Comparison of ENCODE assay signal across 8 cellular contexts in genomic region chr17:49495842-49496182, GRCh38. TPM values are rescaled to one million over a fixed set of nuclear protein-coding genes. Genes with fewer than 3 reads are reported as not detected.
DNase-seq lines count a peak whose midpoint lies in the region; ATAC-seq, FAIRE-seq and TF ChIP-seq lines count a peak whose summit lies in the region.

No MANE protein-coding gene starts in this region.

- no peak for FAIRE-seq in endothelial cell of umbilical vein (lab: Jason Lieb, UNC)

- dilution Hi-C loops in endothelial cell of umbilical vein (cut with MboI; ENCODE audit: extremely low pct_ligation_motif_present, low sequenced_read_pairs): no loop called here

- DNase-seq in Caco-2 (peak in 1 of 2 experiments; percentile 35), PC-3 (no peak), endothelial cell of umbilical vein (ENCODE audit: low read depth, low spot score) (no peak), neuronal stem cell (ENCODE audit: low spot score) (peak; percentile 24), NCI-H2081 treated with DMSO at 0.1 percent for 48 hours (lab: John Stamatoyannopoulos, UW) (no peak), foreskin melanocyte (no peak)
- no peak for DNase-seq in effector CD4-positive, alpha-beta T cell

- H3K27ac ChIP-seq in PC-3 (ENCODE audit: low read length) (no peak overlapping the region), endothelial cell of umbilical vein (ENCODE audit: insufficient read depth, low read depth, low read length) (no peak overlapping the region), neuronal stem cell (replicated peaks; ENCODE audit: low read length) (no peak overlapping the region)

- H3K36me3 ChIP-seq in Caco-2 (ENCODE audit: control insufficient read depth, insufficient read depth, low read length) (no peaks in the 10 kb centered on the region), PC-3 (ENCODE audit: low read depth, low read length) (no peaks in the 10 kb centered on the region), endothelial cell of umbilical vein (ENCODE audit: control insufficient read depth in 2 of 2, extremely low read depth in 1 of 2, insufficient read depth in 2 of 2, low read length in 2 of 2) (no peaks in the 10 kb centered on the region), neuronal stem cell (replicated peaks in 1 of 2; ENCODE audit: control insufficient read depth in 2 of 2, insufficient read depth in 2 of 2, low read length in 2 of 2) (no peaks in the 10 kb centered on the region)

- BruUV-seq in Caco-2 (replicated peaks; lab: Mats Ljungman, UMichigan) (no TSS peak), PC-3 (replicated peaks; lab: Mats Ljungman, UMichigan) (no TSS peak), endothelial cell of umbilical vein (replicated peaks; lab: Mats Ljungman, UMichigan) (no TSS peak)

- peak overlapping the region; percentile 91 for H2BK15ac ChIP-seq in neuronal stem cell (ENCODE audit: low read length)

- H2AFZ ChIP-seq in PC-3 (ENCODE audit: low read length): 0 out of 2 replicates have a peak overlapping the region, but pooled peaks have one; percentile 48
- H2AFZ ChIP-seq in endothelial cell of umbilical vein (ENCODE audit: low read depth, low read length): no peak overlapping the region
- peak overlapping the region; percentile 93 for H2AFZ ChIP-seq in neuronal stem cell (ENCODE audit: low read length)

- POLR2A ChIA-PET in Caco-2 (lab: Charles Lee) (no interaction called here), PC-3 (lab: Charles Lee; ENCODE audit: unreplicated experiment) (no interaction called here), endothelial cell of umbilical vein (lab: Charles Lee) (no interaction called here)

- CTCF ChIA-PET in Caco-2 (lab: Charles Lee) (interaction anchor here (0.6 to 4.2 kb wide), 23 partner anchors 7 to 991 kb away, joined by 3 to 91 read pairs (median 6); partner anchors contain the start of genes PHB1 and SPOP), PC-3 (lab: Charles Lee) (interaction anchor here (0.5 to 1.3 kb wide), 4 partner anchors 45 to 117 kb away, joined by 3 to 7 read pairs (median 5); no protein-coding TSS in a partner anchor), endothelial cell of umbilical vein (lab: Charles Lee) (interaction anchor here (0.6 to 3.0 kb wide), 24 partner anchors 8 to 95 kb away, joined by 3 to 30 read pairs (median 4); partner anchors contain the start of gene PHB1)

- no peaks in the 10 kb centered on the region for H3K9me1 ChIP-seq in endothelial cell of umbilical vein (replicated peaks; ENCODE audit: control insufficient read depth, extremely low read depth, insufficient read depth, low read length)

- peaks cover 27% of the 10 kb centered on the region for H3K4me1 ChIP-seq in Caco-2
- peaks cover 16% of the 10 kb centered on the region for H3K4me1 ChIP-seq in PC-3 (ENCODE audit: insufficient read depth, low read length)
- peaks cover 10% of the 10 kb centered on the region for H3K4me1 ChIP-seq in endothelial cell of umbilical vein (ENCODE audit: control insufficient read depth, extremely low read depth, insufficient read depth, low read length)
- peaks cover 12 to 15% of the 10 kb centered on the region in 2 donors for H3K4me1 ChIP-seq in neuronal stem cell (ENCODE audit: control insufficient read depth in 2 of 2, insufficient read depth in 1 of 2, low read depth in 1 of 2, low read length in 2 of 2)

- H4K8ac ChIP-seq in neuronal stem cell (ENCODE audit: low read depth, low read length): no peak overlapping the region

- no peak for TF ChIP-seq POLR2A in endothelial cell of umbilical vein (IDR thresholded peaks at IDR 0.05; ENCODE audit: low read depth, low read length)

- H3K79me1 ChIP-seq in neuronal stem cell (ENCODE audit: low read depth, low read length): peaks cover 2% of the 10 kb centered on the region

- peak overlapping the region; percentile 65 for H2BK120ac ChIP-seq in neuronal stem cell (ENCODE audit: low read depth, low read length)

- peak overlapping the region; percentile 67 for H3K4me3 Mint-ChIP-seq in Caco-2 (ENCODE audit: unreplicated experiment)

- ATAC-seq in PC-3: no peak
- no peak for ATAC-seq in HG02571 (IDR thresholded peaks at IDR 0.05; ENCODE audit: unreplicated experiment)

- H3K9me2 ChIP-seq in PC-3 (replicated peaks; ENCODE audit: low read length): no peaks in the 10 kb centered on the region

- intact Hi-C loops in Caco-2 (cut with micrococcal nuclease; ENCODE audit: unreplicated experiment) (loop anchor here (1.0 to 5.0 kb wide), 4 partner anchors 53 to 181 kb away; partner anchors contain the start of gene SPOP), PC-3 (cut with micrococcal nuclease) (loop anchor here (1.0 kb wide), 1 partner anchor 60 kb away; no protein-coding TSS in a partner anchor), endothelial cell of umbilical vein (cut with micrococcal nuclease) (loop anchor here (1.0 kb wide), 1 partner anchor 60 kb away; no protein-coding TSS in a partner anchor)

- peak overlapping the region; percentile 97 for H3K14ac ChIP-seq in neuronal stem cell (ENCODE audit: low read length)

- H3K9ac ChIP-seq in PC-3 (ENCODE audit: low read length) (no peak overlapping the region), endothelial cell of umbilical vein (replicated peaks; ENCODE audit: extremely low read depth, insufficient read depth, low read length) (no peak overlapping the region), neuronal stem cell (ENCODE audit: low read depth, low read length, poor library complexity) (peak overlapping the region; percentile 86)

- no peak overlapping the region for H3K4ac ChIP-seq in neuronal stem cell (ENCODE audit: low read length)

- H4K91ac ChIP-seq in neuronal stem cell (ENCODE audit: low read depth, low read length, poor library complexity): no peak overlapping the region

- TF ChIP-seq CTCF in Caco-2 (IDR thresholded peaks at IDR 0.05; ENCODE audit: insufficient read depth in 1 of 2, low read depth in 1 of 2, low read length in 1 of 2, severe bottlenecking in 1 of 2, unreplicated experiment in 1 of 2): no peak
- TF ChIP-seq CTCF in PC-3 (conservative IDR thresholded peaks at IDR 0.05; ENCODE audit: low read depth, low read length): no peak
- no peak for TF ChIP-seq CTCF in endothelial cell of umbilical vein (IDR thresholded peaks at IDR 0.05; ENCODE audit: extremely low read depth in 1 of 2, insufficient read depth in 1 of 2, low read depth in 1 of 2, low read length in 2 of 2)

- H3K4me3 ChIP-seq in Caco-2 (ENCODE audit: low read depth, low read length): peak overlapping the region; percentile 34; the same call in 1 of the 2 replicates
- peak overlapping the region; percentile 55; the same call in 1 of the 2 replicates for H3K4me3 ChIP-seq in PC-3 (ENCODE audit: low read length)
- H3K4me3 ChIP-seq in endothelial cell of umbilical vein (replicated peaks in 1 of 3; ENCODE audit: insufficient read depth in 1 of 3, low read depth in 1 of 3, low read length in 3 of 3): no peak overlapping the region
- H3K4me3 ChIP-seq in neuronal stem cell (ENCODE audit: low read length in 2 of 2): peak overlapping the region; percentile 37 to 92

- H2BK5ac ChIP-seq in neuronal stem cell (ENCODE audit: low read length): peak overlapping the region; percentile 45

- peaks cover 14% of the 10 kb centered on the region for H3K4me1 Mint-ChIP-seq in Caco-2 (ENCODE audit: low read depth, unreplicated experiment)

- H3K23ac ChIP-seq in neuronal stem cell (ENCODE audit: low read depth, low read length, poor library complexity): no peak overlapping the region

- H3K79me2 ChIP-seq in PC-3 (ENCODE audit: low read length) (no peaks in the 10 kb centered on the region), endothelial cell of umbilical vein (ENCODE audit: control insufficient read depth, insufficient read depth, low read length) (no peaks in the 10 kb centered on the region)

- H3K9me3 ChIP-seq in Caco-2 (no peaks in the 10 kb centered on the region), PC-3 (ENCODE audit: low read length) (no peaks in the 10 kb centered on the region), endothelial cell of umbilical vein (replicated peaks; ENCODE audit: control insufficient read depth, insufficient read depth, low read length) (no peaks in the 10 kb centered on the region), neuronal stem cell (replicated peaks in 1 of 2; ENCODE audit: control insufficient read depth in 2 of 2, insufficient read depth in 1 of 2, low read depth in 1 of 2, low read length in 2 of 2) (no peaks in the 10 kb centered on the region)

- no CpG with 5 or more reads among the region's 22 CpGs for WGBS in neuronal stem cell (ENCODE audit: extremely low coverage in 2 of 2, insufficient read length in 2 of 2, insufficient replicate concordance in 1 of 2), 2 donors

- peak overlapping the region; percentile 95 for H3K18ac ChIP-seq in neuronal stem cell (ENCODE audit: low read length)

- H3K4me2 ChIP-seq in PC-3 (ENCODE audit: low read length) (peak overlapping the region; percentile 82), endothelial cell of umbilical vein (ENCODE audit: insufficient read depth, low read length) (peak overlapping the region; percentile 37), neuronal stem cell (ENCODE audit: insufficient read depth, low read length, poor library complexity, severe bottlenecking) (peak overlapping the region; percentile 98)

- no peak overlapping the region for H3K27ac Mint-ChIP-seq in Caco-2 (ENCODE audit: unreplicated experiment)

- no peaks in the 10 kb centered on the region for H4K20me1 ChIP-seq in PC-3 (ENCODE audit: low read length)
- no peaks in the 10 kb centered on the region for H4K20me1 ChIP-seq in endothelial cell of umbilical vein (replicated peaks; ENCODE audit: control insufficient read depth, extremely low read depth, insufficient read depth, low read length)

- peaks cover 29% of the 10 kb centered on the region for H3K27me3 ChIP-seq in Caco-2 (replicated peaks; ENCODE audit: control insufficient read depth, insufficient read depth, low read length)
- peaks cover 68% of the 10 kb centered on the region for H3K27me3 ChIP-seq in PC-3 (ENCODE audit: low read length)
- peaks cover 64 to 68% of the 10 kb centered on the region in 2 experiments for H3K27me3 ChIP-seq in endothelial cell of umbilical vein (ENCODE audit: control insufficient read depth in 2 of 2, insufficient read depth in 2 of 2, low read length in 2 of 2)
- H3K27me3 ChIP-seq in neuronal stem cell (ENCODE audit: control insufficient read depth in 3 of 3, insufficient read depth in 3 of 3, low read depth in 1 of 3, low read length in 3 of 3): peaks cover 11 to 91% (median 24%) of the 10 kb centered on the region in 3 experiments

- no peaks in the 10 kb centered on the region for H3K36me3 Mint-ChIP-seq in Caco-2 (ENCODE audit: insufficient read depth, unreplicated experiment)

- H3F3A ChIP-seq in PC-3 (ENCODE audit: low read length, unreplicated experiment): no peaks in the 10 kb centered on the region

- no peaks in the 10 kb centered on the region for H3K9me3 Mint-ChIP-seq in Caco-2 (ENCODE audit: unreplicated experiment)

- H2AK5ac ChIP-seq in neuronal stem cell (ENCODE audit: low read depth, low read length): peak overlapping the region; percentile 94

- H3K27me3 Mint-ChIP-seq in Caco-2 (ENCODE audit: insufficient read depth, unreplicated experiment): peaks cover 62% of the 10 kb centered on the region

- H2BK12ac ChIP-seq in neuronal stem cell (ENCODE audit: low read length): no peak overlapping the region

RNA-seq across cellular contexts. Expression of gene NGFR, which starts 0.7 kb away (rescaled TPM):
- 1.6 and 1.7 TPM in 2 replicates for total RNA-seq in Caco-2 (2022)
- 0.29 TPM in 1 of 2 replicates, not detected in the other for total RNA-seq in PC-3 (2014; rRNA removed)
- not detected in 2 replicates for total RNA-seq in endothelial cell of umbilical vein
- not detected in 2 replicates for polyA plus RNA-seq in endothelial cell of umbilical vein
- not detected in 2 replicates for polyA plus RNA-seq in endothelial cell of umbilical vein (2011; cell fraction: cytosol; rRNA removed)
- 0.06 TPM in 1 of 2 replicates, not detected in the other for polyA plus RNA-seq in endothelial cell of umbilical vein (2011; cell fraction: nucleus; rRNA removed)
- polyA plus RNA-seq in endothelial cell of umbilical vein (2012): not detected in 2 replicates
- polyA minus RNA-seq in endothelial cell of umbilical vein: not detected in 2 replicates
- not detected for polyA minus RNA-seq in endothelial cell of umbilical vein (2011; cell fraction: cytosol; rRNA and poly(A)+ RNA removed)
- polyA minus RNA-seq in endothelial cell of umbilical vein (2011; cell fraction: nucleus; rRNA and poly(A)+ RNA removed): not detected in 2 replicates
- 29.4 TPM for polyA plus RNA-seq in neuronal stem cell (2013, experiment 1 of 2)
- 29.5 TPM for polyA plus RNA-seq in neuronal stem cell (2013, experiment 2 of 2)

Comparison
In these comparisons a context has a peak if more than half of its experiments do, and no peak if none do; other contexts are left out.
1. H3K4me3 ChIP-seq: peak in Caco-2 (single experiment), PC-3 (single experiment) and neuronal stem cell (2 of 2); none in endothelial cell of umbilical vein (0 of 3).
2. H3K4me2 ChIP-seq: peak in every context shown above with its lines; median percentile 98 in neuronal stem cell; 82 in PC-3; 37 in endothelial cell of umbilical vein.